Comparison of ENCODE assay signal across 8 cellular contexts in the genomic region with DNA sequence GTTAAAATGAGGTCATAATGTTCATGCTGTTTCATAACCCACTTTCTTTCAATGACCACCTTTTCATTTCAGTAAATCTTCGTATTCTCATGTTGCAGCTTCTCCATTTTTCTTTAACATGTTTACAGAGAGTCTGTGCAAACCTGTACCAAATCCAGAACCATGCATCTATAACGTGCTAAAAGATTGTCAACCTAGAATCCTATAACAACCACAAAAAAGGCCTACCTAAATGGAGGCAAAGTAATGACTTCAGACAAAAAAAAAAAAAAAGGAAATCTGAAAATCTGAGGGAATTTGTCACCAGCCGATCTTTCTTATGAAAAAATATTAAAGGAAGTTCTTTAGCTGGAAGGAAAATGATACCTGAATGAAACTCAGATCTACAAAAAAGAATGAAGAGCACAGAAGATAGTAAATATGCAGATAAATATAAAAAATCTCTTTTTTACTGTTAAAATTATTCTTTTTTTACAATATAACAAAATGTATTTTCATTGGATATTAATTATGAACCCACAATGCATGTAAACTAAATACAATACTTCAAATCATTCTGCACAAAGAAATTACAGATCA. TPM values are rescaled to one million over a fixed set of nuclear protein-coding genes. Genes with fewer than 3 reads are reported as not detected.
DNase-seq lines count a peak whose midpoint lies in the region; ATAC-seq, FAIRE-seq and TF ChIP-seq lines count a peak whose summit lies in the region.

No MANE protein-coding gene starts in this region.

- H3K4me3 ChIP-seq in DOHH2 (ENCODE audit: low read length) (peak overlapping the region; percentile 76), OCI-LY3 (ENCODE audit: low read length) (peak overlapping the region; percentile 89), endothelial cell of umbilical vein (replicated peaks in 1 of 3; ENCODE audit: insufficient read depth in 1 of 3, low read depth in 1 of 3, low read length in 3 of 3) (peak overlapping the region; percentile 81 to 96 (median 90)), psoas muscle (peak overlapping the region; percentile 69)

- H3K36me3 ChIP-seq in DOHH2 (ENCODE audit: control insufficient read depth, low read length) (peaks cover 4% of the 10 kb centered on the region; the same call in 1 of the 2 replicates), OCI-LY3 (replicated peaks; ENCODE audit: low read depth, low read length) (peaks cover 17% of the 10 kb centered on the region), endothelial cell of umbilical vein (ENCODE audit: control insufficient read depth in 2 of 2, extremely low read depth in 1 of 2, insufficient read depth in 2 of 2, low read length in 2 of 2) (no peaks in the 10 kb centered on the region), psoas muscle (ENCODE audit: insufficient read depth in 1 of 2, low read depth in 1 of 2) (no peaks in the 10 kb centered on the region)

- dilution Hi-C loops in endothelial cell of umbilical vein (cut with MboI; ENCODE audit: extremely low pct_ligation_motif_present, low sequenced_read_pairs), result no loop called here

- H3F3A ChIP-seq in DOHH2 (ENCODE audit: control insufficient read depth, insufficient read depth), result no peaks in the 10 kb centered on the region

- CTCF ChIA-PET in endothelial cell of umbilical vein (lab: Charles Lee), result interaction anchor here (1.2 to 1.6 kb wide), 2 partner anchors 59 to 164 kb away, joined by 3 to 9 read pairs; no protein-coding TSS in a partner anchor

- intact Hi-C loops in endothelial cell of umbilical vein (cut with micrococcal nuclease) (loop anchor here (1.0 to 10.0 kb wide), 6 partner anchors 62 to 1120 kb away; a partner anchor contains a TSS), psoas muscle (cut with DNase I) (loop anchor here in 1 of 2 donors (5.0 kb wide), 1 partner anchor 63 kb away; no protein-coding TSS in a partner anchor)

- H3K4me2 ChIP-seq in DOHH2 (ENCODE audit: low read length) (peak overlapping the region; percentile 77), OCI-LY3 (ENCODE audit: low read length) (peak overlapping the region; percentile 87), endothelial cell of umbilical vein (ENCODE audit: insufficient read depth, low read length) (peak overlapping the region; percentile 94)

- H3K27me3 ChIP-seq in DOHH2 (ENCODE audit: control insufficient read depth, low read length), result peaks cover 40% of the 10 kb centered on the region
- no peaks in the 10 kb centered on the region for H3K27me3 ChIP-seq in OCI-LY3 (ENCODE audit: low read depth, low read length)
- H3K27me3 ChIP-seq in endothelial cell of umbilical vein (ENCODE audit: control insufficient read depth in 2 of 2, insufficient read depth in 2 of 2, low read length in 2 of 2), result no peaks in the 10 kb centered on the region
- peaks cover 0 to 47% (median 5%) of the 10 kb centered on the region in 3 donors for H3K27me3 ChIP-seq in psoas muscle (ENCODE audit: insufficient read depth in 3 of 3, low read length in 2 of 3)

- no TSS peak for BruUV-seq in endothelial cell of umbilical vein (replicated peaks; lab: Mats Ljungman, UMichigan)

- peaks cover 11% of the 10 kb centered on the region for H3K9me3 ChIP-seq in DOHH2 (ENCODE audit: control insufficient read depth, insufficient read depth, low read length)
- H3K9me3 ChIP-seq in OCI-LY3 (ENCODE audit: insufficient read depth, low read length), result 0 out of 2 replicates have a peak, but pooled peaks cover 5% of the 10 kb centered on the region
- no peaks in the 10 kb centered on the region for H3K9me3 ChIP-seq in endothelial cell of umbilical vein (replicated peaks; ENCODE audit: control insufficient read depth, insufficient read depth, low read length)
- H3K9me3 ChIP-seq in psoas muscle, result peaks cover 3% of the 10 kb centered on the region

- POLR2A ChIA-PET in endothelial cell of umbilical vein (lab: Charles Lee), result interaction anchor here (0.7 kb wide), 1 partner anchor 255 kb away, joined by 6 read pairs; no protein-coding TSS in a partner anchor

- peak overlapping the region; percentile 72 for H2AFZ ChIP-seq in OCI-LY3 (ENCODE audit: low read depth, low read length)
- peak overlapping the region; percentile 87 for H2AFZ ChIP-seq in endothelial cell of umbilical vein (ENCODE audit: low read depth, low read length)

- no peak for ATAC-seq in psoas muscle
- no peak for ATAC-seq in HG02678 (IDR thresholded peaks at IDR 0.05; ENCODE audit: unreplicated experiment)
- no peak for ATAC-seq in GM21529 (IDR thresholded peaks at IDR 0.05; ENCODE audit: unreplicated experiment)

- 46 to 63% (median 52%) methylated on average over 3 of the region's 3 CpGs for WGBS in psoas muscle, 3 donors

- H3K4me1 ChIP-seq in DOHH2 (ENCODE audit: control insufficient read depth, low read length) (peaks cover 13% of the 10 kb centered on the region), OCI-LY3 (ENCODE audit: low read length) (peaks cover 28% of the 10 kb centered on the region), endothelial cell of umbilical vein (ENCODE audit: control insufficient read depth, extremely low read depth, insufficient read depth, low read length) (peaks cover 21% of the 10 kb centered on the region), psoas muscle (peaks cover 3% of the 10 kb centered on the region)

- DNase-seq in endothelial cell of umbilical vein (ENCODE audit: low read depth, low spot score) (peak; percentile 74), psoas muscle (no peak), 8988T (no peak), NCI-H1092 (lab: John Stamatoyannopoulos, UW) (no peak)

- TF ChIP-seq POLR2A in endothelial cell of umbilical vein (IDR thresholded peaks at IDR 0.05; ENCODE audit: low read depth, low read length), result no peak

- no peaks in the 10 kb centered on the region for H3K9me2 ChIP-seq in DOHH2 (replicated peaks; ENCODE audit: control insufficient read depth, low read length)

- no peak for FAIRE-seq in endothelial cell of umbilical vein (lab: Jason Lieb, UNC)

- H3K27ac ChIP-seq in DOHH2 (ENCODE audit: low read depth, low read length), result peak overlapping the region; percentile 55; the same call in 1 of the 2 replicates
- peak overlapping the region; percentile 84 for H3K27ac ChIP-seq in OCI-LY3 (ENCODE audit: low read length)
- peak overlapping the region; percentile 98 for H3K27ac ChIP-seq in endothelial cell of umbilical vein (ENCODE audit: insufficient read depth, low read depth, low read length)
- H3K27ac ChIP-seq in psoas muscle, result peak overlapping the region; percentile 81

- no peaks in the 10 kb centered on the region for H4K20me1 ChIP-seq in DOHH2 (ENCODE audit: control insufficient read depth, insufficient read depth, low read depth, low read length)
- H4K20me1 ChIP-seq in OCI-LY3 (ENCODE audit: insufficient read depth, low read length), result 0 out of 2 replicates have a peak, but pooled peaks cover 20% of the 10 kb centered on the region
- no peaks in the 10 kb centered on the region for H4K20me1 ChIP-seq in endothelial cell of umbilical vein (replicated peaks; ENCODE audit: control insufficient read depth, extremely low read depth, insufficient read depth, low read length)

- H3K9me1 ChIP-seq in endothelial cell of umbilical vein (replicated peaks; ENCODE audit: control insufficient read depth, extremely low read depth, insufficient read depth, low read length), result no peaks in the 10 kb centered on the region

- no peak for TF ChIP-seq CTCF in DOHH2 (IDR thresholded peaks at IDR 0.05; ENCODE audit: low read depth, low read length, poor library complexity, severe bottlenecking)
- no peak for TF ChIP-seq CTCF in OCI-LY3 (IDR thresholded peaks at IDR 0.05; ENCODE audit: low read depth, low read length)
- TF ChIP-seq CTCF in endothelial cell of umbilical vein (IDR thresholded peaks at IDR 0.05; ENCODE audit: extremely low read depth in 1 of 2, insufficient read depth in 1 of 2, low read depth in 1 of 2, low read length in 2 of 2), result no peak
- no peak for TF ChIP-seq CTCF in psoas muscle (IDR thresholded peaks at IDR 0.05)

- H3K79me2 ChIP-seq in DOHH2 (ENCODE audit: control insufficient read depth, low read length) (peaks cover 30% of the 10 kb centered on the region), OCI-LY3 (ENCODE audit: low read length) (peaks cover 39% of the 10 kb centered on the region), endothelial cell of umbilical vein (ENCODE audit: control insufficient read depth, insufficient read depth, low read length) (peaks cover 34% of the 10 kb centered on the region)

- H3K9ac ChIP-seq in OCI-LY3 (ENCODE audit: low read length) (peak overlapping the region; percentile 97), endothelial cell of umbilical vein (replicated peaks; ENCODE audit: extremely low read depth, insufficient read depth, low read length) (peak overlapping the region; percentile 99)

TF ChIP-seq in endothelial cell of umbilical vein, 7 proteins besides CTCF, POLR2A, EP300 and RAD21 (continues in another document):
- TF ChIP-seq EZH2 (IDR thresholded peaks at IDR 0.05; ENCODE audit: borderline replicate concordance, low read depth, low read length, severe bottlenecking), result no peak
- no peak for TF ChIP-seq JUN (IDR thresholded peaks at IDR 0.05; ENCODE audit: borderline replicate concordance, insufficient read depth, insufficient read length, low read depth)
- no peak for TF ChIP-seq POLR2AphosphoS5 (IDR thresholded peaks at IDR 0.05; ENCODE audit: insufficient read depth, low read depth, low read length)

RNA-seq across cellular contexts. Expression of a gene that starts 1.4 kb away (rescaled TPM):
- total RNA-seq in endothelial cell of umbilical vein (95.0 and 110 TPM in 2 replicates), psoas muscle (10 to 100 TPM in 1 of 4 donors, 1 to 10 TPM in 3; 6.9 to 11.3 (median 8.8) TPM)
- polyA plus RNA-seq in endothelial cell of umbilical vein (33.0 and 37.0 TPM in 2 replicates), psoas muscle (1 to 10 TPM; 1.8 to 7.0 (median 3.4) TPM)
- polyA plus RNA-seq in endothelial cell of umbilical vein (2011; cell fraction: cytosol; rRNA removed), result 28.5 and 41.7 TPM in 2 replicates
- 68.5 and 79.4 TPM in 2 replicates for polyA plus RNA-seq in endothelial cell of umbilical vein (2011; cell fraction: nucleus; rRNA removed)
- 61.2 and 80.2 TPM in 2 replicates for polyA plus RNA-seq in endothelial cell of umbilical vein (2012)
- polyA minus RNA-seq in endothelial cell of umbilical vein, result 126 and 127 TPM in 2 replicates
- polyA minus RNA-seq in endothelial cell of umbilical vein (2011; cell fraction: cytosol; rRNA and poly(A)+ RNA removed), result 25.2 TPM
- polyA minus RNA-seq in endothelial cell of umbilical vein (2011; cell fraction: nucleus; rRNA and poly(A)+ RNA removed), result 64.0 and 77.2 TPM in 2 replicates

RNA-seq across cellular contexts. Expression of a gene that starts 57.4 kb away (rescaled TPM):
- total RNA-seq in endothelial cell of umbilical vein (29.9 and 42.6 TPM in 2 replicates), psoas muscle (1 to 10 TPM; 1.3 to 3.8 (median 1.9) TPM)
- polyA plus RNA-seq in endothelial cell of umbilical vein (13.4 and 17.8 TPM in 2 replicates), psoas muscle (under 1 TPM; 0.34 to 0.92 (median 0.62) TPM)
- polyA plus RNA-seq in endothelial cell of umbilical vein (2011; cell fraction: cytosol; rRNA removed), result 15.3 and 17.7 TPM in 2 replicates
- 76.7 and 78.6 TPM in 2 replicates for polyA plus RNA-seq in endothelial cell of umbilical vein (2011; cell fraction: nucleus; rRNA removed)
- 28.1 and 42.4 TPM in 2 replicates for polyA plus RNA-seq in endothelial cell of umbilical vein (2012)
- polyA minus RNA-seq in endothelial cell of umbilical vein, result 28.9 and 33.5 TPM in 2 replicates
- not detected for polyA minus RNA-seq in endothelial cell of umbilical vein (2011; cell fraction: cytosol; rRNA and poly(A)+ RNA removed)
- polyA minus RNA-seq in endothelial cell of umbilical vein (2011; cell fraction: nucleus; rRNA and poly(A)+ RNA removed), result 47.1 and 58.4 TPM in 2 replicates
